Comparison of ENCODE assay signal across 2 cellular contexts in genomic region chr9:130345009-130345992, GRCh38.
TF ChIP-seq lines count a peak whose summit lies in the region.

No MANE protein-coding gene starts in this region.

TF ChIP-seq in IMR-90, 13 proteins besides CTCF, POLR2A, EP300 and RAD21:
- TF ChIP-seq RCOR1 (IDR thresholded peaks at IDR 0.05; ENCODE audit: insufficient replicate concordance, low read length) (no peak), BHLHE40 (IDR thresholded peaks at IDR 0.05; ENCODE audit: low read depth, low read length) (no peak), MXI1 (IDR thresholded peaks at IDR 0.05; ENCODE audit: borderline replicate concordance, low read depth, low read length) (no peak), RFX5 (IDR thresholded peaks at IDR 0.05; ENCODE audit: low read depth, low read length) (no peak), CEBPB (IDR thresholded peaks at IDR 0.05; ENCODE audit: low read depth, low read length) (no peak), SMC3 (IDR thresholded peaks at IDR 0.05; ENCODE audit: low read depth, low read length) (no peak), MAZ (IDR thresholded peaks at IDR 0.05; ENCODE audit: borderline replicate concordance, low read depth, low read length) (no peak), USF2 (IDR thresholded peaks at IDR 0.05; ENCODE audit: low read depth, low read length) (no peak), FOS (IDR thresholded peaks at IDR 0.05; ENCODE audit: low read depth, low read length) (no peak), MAFK (IDR thresholded peaks at IDR 0.05; ENCODE audit: low read depth, low read length) (no peak), NFE2L2 (IDR thresholded peaks at IDR 0.05; ENCODE audit: low read depth, low read length) (no peak)

TF ChIP-seq in K562, 482 proteins besides CTCF, POLR2A, EP300 and RAD21 (continues in another document):
- TF ChIP-seq MBD1 (CRISPR knock-in tag; IDR thresholded peaks at IDR 0.05) = no peak
- TF ChIP-seq ZNF707 (CRISPR knock-in tag; conservative IDR thresholded peaks at IDR 0.05) = no peak
- no peak for TF ChIP-seq TAF9B (IDR thresholded peaks at IDR 0.05; ENCODE audit: partially characterized antibody)
- TF ChIP-seq ZNF717 (CRISPR knock-in tag; IDR thresholded peaks at IDR 0.05) = no peak
- TF ChIP-seq, protein P1, sequence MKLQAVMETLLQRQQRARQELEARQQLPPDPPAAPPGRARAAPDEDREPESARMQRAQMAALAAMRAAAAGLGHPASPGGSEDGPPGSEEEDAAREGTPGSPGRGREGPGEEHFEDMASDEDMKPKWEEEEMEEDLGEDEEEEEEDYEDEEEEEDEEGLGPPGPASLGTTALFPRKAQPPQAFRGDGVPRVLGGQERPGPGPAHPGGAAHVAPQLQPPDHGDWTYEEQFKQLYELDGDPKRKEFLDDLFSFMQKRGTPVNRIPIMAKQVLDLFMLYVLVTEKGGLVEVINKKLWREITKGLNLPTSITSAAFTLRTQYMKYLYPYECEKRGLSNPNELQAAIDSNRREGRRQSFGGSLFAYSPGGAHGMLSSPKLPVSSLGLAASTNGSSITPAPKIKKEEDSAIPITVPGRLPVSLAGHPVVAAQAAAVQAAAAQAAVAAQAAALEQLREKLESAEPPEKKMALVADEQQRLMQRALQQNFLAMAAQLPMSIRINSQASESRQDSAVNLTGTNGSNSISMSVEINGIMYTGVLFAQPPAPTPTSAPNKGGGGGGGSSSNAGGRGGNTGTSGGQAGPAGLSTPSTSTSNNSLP (IDR thresholded peaks at IDR 0.05; ENCODE audit: borderline replicate concordance, low read depth, low read length) = no peak
- TF ChIP-seq, protein P2, sequence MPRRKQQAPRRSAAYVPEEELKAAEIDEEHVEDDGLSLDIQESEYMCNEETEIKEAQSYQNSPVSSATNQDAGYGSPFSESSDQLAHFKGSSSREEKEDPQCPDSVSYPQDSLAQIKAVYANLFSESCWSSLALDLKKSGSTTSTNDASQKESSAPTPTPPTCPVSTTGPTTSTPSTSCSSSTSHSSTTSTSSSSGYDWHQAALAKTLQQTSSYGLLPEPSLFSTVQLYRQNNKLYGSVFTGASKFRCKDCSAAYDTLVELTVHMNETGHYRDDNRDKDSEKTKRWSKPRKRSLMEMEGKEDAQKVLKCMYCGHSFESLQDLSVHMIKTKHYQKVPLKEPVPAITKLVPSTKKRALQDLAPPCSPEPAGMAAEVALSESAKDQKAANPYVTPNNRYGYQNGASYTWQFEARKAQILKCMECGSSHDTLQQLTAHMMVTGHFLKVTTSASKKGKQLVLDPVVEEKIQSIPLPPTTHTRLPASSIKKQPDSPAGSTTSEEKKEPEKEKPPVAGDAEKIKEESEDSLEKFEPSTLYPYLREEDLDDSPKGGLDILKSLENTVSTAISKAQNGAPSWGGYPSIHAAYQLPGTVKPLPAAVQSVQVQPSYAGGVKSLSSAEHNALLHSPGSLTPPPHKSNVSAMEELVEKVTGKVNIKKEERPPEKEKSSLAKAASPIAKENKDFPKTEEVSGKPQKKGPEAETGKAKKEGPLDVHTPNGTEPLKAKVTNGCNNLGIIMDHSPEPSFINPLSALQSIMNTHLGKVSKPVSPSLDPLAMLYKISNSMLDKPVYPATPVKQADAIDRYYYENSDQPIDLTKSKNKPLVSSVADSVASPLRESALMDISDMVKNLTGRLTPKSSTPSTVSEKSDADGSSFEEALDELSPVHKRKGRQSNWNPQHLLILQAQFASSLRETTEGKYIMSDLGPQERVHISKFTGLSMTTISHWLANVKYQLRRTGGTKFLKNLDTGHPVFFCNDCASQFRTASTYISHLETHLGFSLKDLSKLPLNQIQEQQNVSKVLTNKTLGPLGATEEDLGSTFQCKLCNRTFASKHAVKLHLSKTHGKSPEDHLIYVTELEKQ (CRISPR knock-in tag; IDR thresholded peaks at IDR 0.05) = no peak
- no peak for TF ChIP-seq GTF2A2 (tag; IDR thresholded peaks at IDR 0.05)
- 0 out of 2 replicates have a peak, but pooled peaks have one; percentile 30 for TF ChIP-seq NR2C2 (CRISPR knock-in tag; IDR thresholded peaks at IDR 0.05)
- TF ChIP-seq NR2C2 (tag; IDR thresholded peaks at IDR 0.05) = no peak
- no peak for TF ChIP-seq MECOM (CRISPR knock-in tag; IDR thresholded peaks at IDR 0.05)
- no peak for TF ChIP-seq NONO (IDR thresholded peaks at IDR 0.05; ENCODE audit: low read depth in 2 of 2, low read length in 1 of 2)
- TF ChIP-seq, protein P3, sequence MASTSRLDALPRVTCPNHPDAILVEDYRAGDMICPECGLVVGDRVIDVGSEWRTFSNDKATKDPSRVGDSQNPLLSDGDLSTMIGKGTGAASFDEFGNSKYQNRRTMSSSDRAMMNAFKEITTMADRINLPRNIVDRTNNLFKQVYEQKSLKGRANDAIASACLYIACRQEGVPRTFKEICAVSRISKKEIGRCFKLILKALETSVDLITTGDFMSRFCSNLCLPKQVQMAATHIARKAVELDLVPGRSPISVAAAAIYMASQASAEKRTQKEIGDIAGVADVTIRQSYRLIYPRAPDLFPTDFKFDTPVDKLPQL (IDR thresholded peaks at IDR 0.05; ENCODE audit: extremely low read depth, insufficient read length) = no peak
- 0 out of 2 replicates have a peak, but pooled peaks have one; percentile 51 for TF ChIP-seq ZC3H4 (CRISPR knock-in tag; IDR thresholded peaks at IDR 0.05; ENCODE audit: borderline replicate concordance)
- TF ChIP-seq ZNF280A (IDR thresholded peaks at IDR 0.05; ENCODE audit: low read depth, partially characterized antibody) = peak; percentile 4
- TF ChIP-seq ATF3 (IDR thresholded peaks at IDR 0.05) = no peak
- no peak for TF ChIP-seq ATF3 (CRISPR knock-in tag; conservative IDR thresholded peaks at IDR 0.05)
- TF ChIP-seq PREB (CRISPR knock-in tag; IDR thresholded peaks at IDR 0.05) = no peak
- no peak for TF ChIP-seq STAT5B (CRISPR knock-in tag; IDR thresholded peaks at IDR 0.05)
- TF ChIP-seq HNRNPLL (IDR thresholded peaks at IDR 0.05; ENCODE audit: low read depth, low read length, poor library complexity, severe bottlenecking) = no peak
- no peak for TF ChIP-seq ATF1 (CRISPR knock-in tag; IDR thresholded peaks at IDR 0.05)
- no peak for TF ChIP-seq ATF1 (tag; IDR thresholded peaks at IDR 0.05)
- TF ChIP-seq GATA2 (CRISPR knock-in tag; IDR thresholded peaks at IDR 0.05) = no peak
- no peak for TF ChIP-seq NR3C1 (CRISPR knock-in tag; IDR thresholded peaks at IDR 0.05)
- peak; percentile 39 for TF ChIP-seq ARHGAP35 (IDR thresholded peaks at IDR 0.05; ENCODE audit: partially characterized antibody)
- TF ChIP-seq NCOA6 (IDR thresholded peaks at IDR 0.05) = no peak
- no peak for TF ChIP-seq RFX1 (IDR thresholded peaks at IDR 0.05)
- no peak for TF ChIP-seq MXI1 (IDR thresholded peaks at IDR 0.05; ENCODE audit: low read depth, low read length)
- TF ChIP-seq JUND (IDR thresholded peaks at IDR 0.05; ENCODE audit: borderline replicate concordance, low read depth, low read length) = no peak
- TF ChIP-seq JUND (tag; IDR thresholded peaks at IDR 0.05; ENCODE audit: borderline replicate concordance, low read depth, low read length) = no peak
- no peak for TF ChIP-seq FUS (optimal IDR thresholded peaks at IDR 0.05; ENCODE audit: low read depth, low read length)
- TF ChIP-seq HDGF (IDR thresholded peaks at IDR 0.05) = no peak
- TF ChIP-seq ZBTB12 (CRISPR knock-in tag; IDR thresholded peaks at IDR 0.05) = no peak
- TF ChIP-seq, protein P4, sequence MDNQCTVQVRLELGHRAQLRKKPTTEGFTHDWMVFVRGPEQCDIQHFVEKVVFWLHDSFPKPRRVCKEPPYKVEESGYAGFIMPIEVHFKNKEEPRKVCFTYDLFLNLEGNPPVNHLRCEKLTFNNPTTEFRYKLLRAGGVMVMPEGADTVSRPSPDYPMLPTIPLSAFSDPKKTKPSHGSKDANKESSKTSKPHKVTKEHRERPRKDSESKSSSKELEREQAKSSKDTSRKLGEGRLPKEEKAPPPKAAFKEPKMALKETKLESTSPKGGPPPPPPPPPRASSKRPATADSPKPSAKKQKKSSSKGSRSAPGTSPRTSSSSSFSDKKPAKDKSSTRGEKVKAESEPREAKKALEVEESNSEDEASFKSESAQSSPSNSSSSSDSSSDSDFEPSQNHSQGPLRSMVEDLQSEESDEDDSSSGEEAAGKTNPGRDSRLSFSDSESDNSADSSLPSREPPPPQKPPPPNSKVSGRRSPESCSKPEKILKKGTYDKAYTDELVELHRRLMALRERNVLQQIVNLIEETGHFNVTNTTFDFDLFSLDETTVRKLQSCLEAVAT (IDR thresholded peaks at IDR 0.05) = 0 out of 4 replicates have a peak, but pooled peaks of 1 of the 2 experiments have one; percentile 36
- no peak for TF ChIP-seq HNRNPL (IDR thresholded peaks at IDR 0.05; ENCODE audit: low read depth, low read length)
- no peak for TF ChIP-seq CCAR2 (IDR thresholded peaks at IDR 0.05; ENCODE audit: low read depth, low read length)
- TF ChIP-seq ZC3H8 (IDR thresholded peaks at IDR 0.05) = no peak
- TF ChIP-seq ESRRA (IDR thresholded peaks at IDR 0.05; ENCODE audit: borderline replicate concordance, low read depth) = no peak
- TF ChIP-seq PHF20 (IDR thresholded peaks at IDR 0.05; ENCODE audit: partially characterized antibody) = peak; percentile 38
- TF ChIP-seq E2F5 (CRISPR knock-in tag; IDR thresholded peaks at IDR 0.05) = no peak
- TF ChIP-seq, protein P5, sequence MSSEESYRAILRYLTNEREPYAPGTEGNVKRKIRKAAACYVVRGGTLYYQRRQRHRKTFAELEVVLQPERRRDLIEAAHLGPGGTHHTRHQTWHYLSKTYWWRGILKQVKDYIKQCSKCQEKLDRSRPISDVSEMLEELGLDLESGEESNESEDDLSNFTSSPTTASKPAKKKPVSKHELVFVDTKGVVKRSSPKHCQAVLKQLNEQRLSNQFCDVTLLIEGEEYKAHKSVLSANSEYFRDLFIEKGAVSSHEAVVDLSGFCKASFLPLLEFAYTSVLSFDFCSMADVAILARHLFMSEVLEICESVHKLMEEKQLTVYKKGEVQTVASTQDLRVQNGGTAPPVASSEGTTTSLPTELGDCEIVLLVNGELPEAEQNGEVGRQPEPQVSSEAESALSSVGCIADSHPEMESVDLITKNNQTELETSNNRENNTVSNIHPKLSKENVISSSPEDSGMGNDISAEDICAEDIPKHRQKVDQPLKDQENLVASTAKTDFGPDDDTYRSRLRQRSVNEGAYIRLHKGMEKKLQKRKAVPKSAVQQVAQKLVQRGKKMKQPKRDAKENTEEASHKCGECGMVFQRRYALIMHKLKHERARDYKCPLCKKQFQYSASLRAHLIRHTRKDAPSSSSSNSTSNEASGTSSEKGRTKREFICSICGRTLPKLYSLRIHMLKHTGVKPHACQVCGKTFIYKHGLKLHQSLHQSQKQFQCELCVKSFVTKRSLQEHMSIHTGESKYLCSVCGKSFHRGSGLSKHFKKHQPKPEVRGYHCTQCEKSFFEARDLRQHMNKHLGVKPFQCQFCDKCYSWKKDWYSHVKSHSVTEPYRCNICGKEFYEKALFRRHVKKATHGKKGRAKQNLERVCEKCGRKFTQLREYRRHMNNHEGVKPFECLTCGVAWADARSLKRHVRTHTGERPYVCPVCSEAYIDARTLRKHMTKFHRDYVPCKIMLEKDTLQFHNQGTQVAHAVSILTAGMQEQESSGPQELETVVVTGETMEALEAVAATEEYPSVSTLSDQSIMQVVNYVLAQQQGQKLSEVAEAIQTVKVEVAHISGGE (CRISPR knock-in tag; IDR thresholded peaks at IDR 0.05) = no peak
- TF ChIP-seq TSC22D4 (tag; IDR thresholded peaks at IDR 0.05) = peak; percentile 51; the same call in 1 of the 2 replicates
